9 cellular contexts compared by ENCODE assay signal in the genomic region with DNA sequence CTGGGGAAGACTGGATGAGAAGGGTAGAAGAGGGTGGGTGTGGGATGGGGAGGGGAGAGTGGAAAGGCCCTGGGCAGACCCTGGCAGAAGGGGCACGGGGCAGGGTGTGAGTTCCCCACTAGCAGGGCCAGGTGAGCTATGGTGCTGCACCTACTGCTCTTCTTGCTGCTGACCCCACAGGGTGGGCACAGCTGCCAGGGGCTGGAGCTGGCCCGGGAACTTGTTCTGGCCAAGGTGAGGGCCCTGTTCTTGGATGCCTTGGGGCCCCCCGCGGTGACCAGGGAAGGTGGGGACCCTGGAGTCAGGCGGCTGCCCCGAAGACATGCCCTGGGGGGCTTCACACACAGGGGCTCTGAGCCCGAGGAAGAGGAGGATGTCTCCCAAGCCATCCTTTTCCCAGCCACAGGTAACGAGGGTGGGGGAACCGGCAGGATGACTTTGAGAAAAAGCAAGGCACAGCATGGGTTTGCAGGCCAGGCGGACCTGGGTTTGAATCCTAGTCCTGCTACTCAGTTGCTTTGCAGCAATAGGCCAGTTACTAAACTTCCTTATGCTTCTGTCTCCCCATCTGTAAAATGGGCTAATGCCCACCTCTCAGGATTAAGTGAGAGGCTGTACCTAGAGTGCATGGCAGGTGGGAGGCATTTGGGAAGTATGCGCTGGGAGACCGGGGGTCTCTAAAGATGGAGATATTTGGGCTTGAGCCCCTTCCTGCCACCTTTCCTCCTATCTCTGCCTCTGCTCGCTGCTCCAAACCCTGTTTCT. TPM values are rescaled to one million over a fixed set of nuclear protein-coding genes. Genes with fewer than 3 reads are reported as not detected.
DNase-seq lines count a peak whose midpoint lies in the region; ATAC-seq and TF ChIP-seq lines count a peak whose summit lies in the region.
"Had no signal": no experiment of that assay in that cellular context is flagged by ENCODE, and none has a peak within 500 bp of the region (broad histone marks: within the 10 kb centered on the region; RNA-seq: fewer than 3 reads in every experiment).

A gene with protein sequence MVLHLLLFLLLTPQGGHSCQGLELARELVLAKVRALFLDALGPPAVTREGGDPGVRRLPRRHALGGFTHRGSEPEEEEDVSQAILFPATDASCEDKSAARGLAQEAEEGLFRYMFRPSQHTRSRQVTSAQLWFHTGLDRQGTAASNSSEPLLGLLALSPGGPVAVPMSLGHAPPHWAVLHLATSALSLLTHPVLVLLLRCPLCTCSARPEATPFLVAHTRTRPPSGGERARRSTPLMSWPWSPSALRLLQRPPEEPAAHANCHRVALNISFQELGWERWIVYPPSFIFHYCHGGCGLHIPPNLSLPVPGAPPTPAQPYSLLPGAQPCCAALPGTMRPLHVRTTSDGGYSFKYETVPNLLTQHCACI (plus strand): TSS at position 74 of the 765 bp plus-strand sequence. CDS start 65 bp downstream, at position 139.

- peak within 1 kb of the TSS; percentile 56 for H3K27ac Mint-ChIP-seq in nephron progenitor cell

- no TSS peak for BruUV-seq in A673 (replicated peaks; lab: Mats Ljungman, UMichigan)

- TF ChIP-seq CTCF in A673 (conservative IDR thresholded peaks at IDR 0.05; ENCODE audit: low read depth, low read length) (no peak), epithelial cell of proximal tubule (conservative IDR thresholded peaks at IDR 0.05; ENCODE audit: low read depth, low read length) (no peak), nephron progenitor cell (IDR thresholded peaks at IDR 0.05) (no peak)

- peak within 1 kb of the TSS; percentile 77 for H3K27ac ChIP-seq in A673 (ENCODE audit: low read depth, low read length, poor library complexity, severe bottlenecking)

- no peak for ATAC-seq in activated CD4-positive, CD25-positive, alpha-beta regulatory T cell treated with anti-CD3 and anti-CD28 coated beads, Interleukin-2, amount 50 U/mL, for 24 hours

- intact Hi-C loops in A673 (cut with micrococcal nuclease; ENCODE audit: unreplicated experiment), result no loop called here

- H3K36me3 Mint-ChIP-seq in nephron progenitor cell (ENCODE audit: low read depth), result peaks cover 21% of the 10 kb centered on the region

- CTCF ChIA-PET in A673 (lab: Charles Lee), result no interaction called here

- H3K9me3 ChIP-seq in A673 (ENCODE audit: low read depth, low read length, poor library complexity, severe bottlenecking) (no peaks in the 10 kb centered on the region), MG63 (no peaks in the 10 kb centered on the region)

- peaks cover 14% of the 10 kb centered on the region for H3K27me3 Mint-ChIP-seq in nephron progenitor cell (ENCODE audit: low read depth, poor library complexity)

- DNase-seq in A673 (ENCODE audit: low spot score) (no peak), MG63 (no peak), epithelial cell of proximal tubule (ENCODE audit: low read depth) (no peak), nephron progenitor cell (no peak), NCI-H510A treated with DMSO at 0.1 percent for 48 hours (lab: John Stamatoyannopoulos, UW) (no peak)
- DNase-seq in effector CD4-positive, alpha-beta T cell, result no peak
- no peak for DNase-seq in stimulated activated CD4-positive, alpha-beta T cell treated with anti-CD3 and anti-CD28 coated beads, Interleukin-4, amount 100 ng/mL, for 1 hour
- DNase-seq: Karpas-422 had no signal

- H3K4me3 Mint-ChIP-seq in nephron progenitor cell, result peak within 1 kb of the TSS; percentile 75

- POLR2A ChIA-PET in A673 (lab: Charles Lee; ENCODE audit: low non-redundant PET), result no interaction called here

- peaks cover 61% of the 10 kb centered on the region for H3K4me1 Mint-ChIP-seq in nephron progenitor cell

- H3K36me3 ChIP-seq in A673 (ENCODE audit: insufficient read depth, low read length, poor library complexity, severe bottlenecking) (no peaks in the 10 kb centered on the region), MG63 (peaks cover 14% of the 10 kb centered on the region)

- peaks cover 14% of the 10 kb centered on the region for H3K4me1 ChIP-seq in A673 (ENCODE audit: insufficient read depth, low read length, poor library complexity, severe bottlenecking)

- no peaks in the 10 kb centered on the region for H3K9me3 Mint-ChIP-seq in nephron progenitor cell

- H3K27me3 ChIP-seq in A673 (replicated peaks; ENCODE audit: insufficient read depth, low read depth, low read length, poor library complexity), result no peaks in the 10 kb centered on the region
- H3K27me3 ChIP-seq in MG63, result no peaks in the 10 kb centered on the region

- peak within 1 kb of the TSS; percentile 70 for H3K4me3 ChIP-seq in A673 (ENCODE audit: low read depth, low read length, poor library complexity, severe bottlenecking)
- peak within 1 kb of the TSS; percentile 69 for H3K4me3 ChIP-seq in MG63
- H3K4me3 ChIP-seq in epithelial cell of proximal tubule (ENCODE audit: low read depth, low read length), result peak within 1 kb of the TSS; percentile 70

RNA-seq across cellular contexts. Expression of the gene that starts here (rescaled TPM):
- total RNA-seq in A673 (2021), result 0.70 TPM in 1 of 2 replicates, not detected in the other
- total RNA-seq in MG63 (2014; rRNA removed; shearing (Covaris generic); ENCODE audit: low replicate concordance), result not detected in 2 replicates
- 0.17 and 0.22 TPM in 2 replicates for total RNA-seq in epithelial cell of proximal tubule
